In the genomic region with DNA sequence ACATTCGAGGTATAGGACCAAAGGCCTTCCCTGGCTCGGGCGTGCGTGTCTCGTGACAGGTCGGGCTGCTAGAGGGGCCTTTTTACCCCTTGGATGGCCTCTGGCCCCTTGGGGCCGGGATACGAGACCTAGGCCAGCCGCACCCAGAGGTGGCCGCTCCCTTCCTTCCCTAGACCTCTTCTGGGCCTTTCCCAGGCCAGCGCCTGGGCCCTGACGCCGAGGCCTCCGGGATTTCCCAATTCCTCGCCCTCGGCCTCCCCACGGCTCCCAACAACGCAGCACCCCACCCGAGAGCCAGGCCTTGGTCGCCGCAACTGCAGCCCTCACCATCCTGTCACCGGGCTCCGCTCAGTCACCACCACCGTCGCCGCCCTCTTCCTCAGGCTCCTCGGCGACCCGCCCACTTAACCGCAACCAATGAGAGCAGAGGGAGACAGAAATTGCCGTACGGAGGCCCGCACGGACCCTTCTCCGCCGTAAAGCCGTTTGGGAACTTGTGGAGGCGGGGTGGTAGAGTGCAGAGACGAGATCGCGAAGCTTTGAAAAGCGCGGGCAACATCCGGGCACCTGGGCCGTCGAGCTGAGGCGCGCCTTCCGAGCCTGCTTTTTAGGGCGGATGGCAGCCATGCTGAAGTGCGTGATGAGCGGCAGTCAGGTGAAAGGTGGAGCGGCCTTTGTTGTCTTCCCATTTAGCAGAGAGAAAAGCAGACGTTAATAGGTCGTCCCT, we compare ENCODE assay signal across 1 cellular context.
TF ChIP-seq lines count a peak whose summit lies in the region.

A gene (plus strand): TSS at position 610 of the 727 bp plus-strand sequence. CDS start 7 bp downstream, at position 617.
A gene (minus strand): TSS at position 390 of the 727 bp plus-strand sequence. CDS start 60 bp downstream, at position 330.

TF ChIP-seq in K562, 482 proteins besides CTCF, POLR2A, EP300 and RAD21 (continued from another document and continues in another):
- TF ChIP-seq, protein P1, sequence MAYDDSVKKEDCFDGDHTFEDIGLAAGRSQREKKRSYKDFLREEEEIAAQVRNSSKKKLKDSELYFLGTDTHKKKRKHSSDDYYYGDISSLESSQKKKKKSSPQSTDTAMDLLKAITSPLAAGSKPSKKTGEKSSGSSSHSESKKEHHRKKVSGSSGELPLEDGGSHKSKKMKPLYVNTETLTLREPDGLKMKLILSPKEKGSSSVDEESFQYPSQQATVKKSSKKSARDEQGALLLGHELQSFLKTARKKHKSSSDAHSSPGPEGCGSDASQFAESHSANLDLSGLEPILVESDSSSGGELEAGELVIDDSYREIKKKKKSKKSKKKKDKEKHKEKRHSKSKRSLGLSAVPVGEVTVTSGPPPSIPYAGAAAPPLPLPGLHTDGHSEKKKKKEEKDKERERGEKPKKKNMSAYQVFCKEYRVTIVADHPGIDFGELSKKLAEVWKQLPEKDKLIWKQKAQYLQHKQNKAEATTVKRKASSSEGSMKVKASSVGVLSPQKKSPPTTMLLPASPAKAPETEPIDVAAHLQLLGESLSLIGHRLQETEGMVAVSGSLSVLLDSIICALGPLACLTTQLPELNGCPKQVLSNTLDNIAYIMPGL (CRISPR knock-in tag; IDR thresholded peaks at IDR 0.05) = peak; percentile 95; the same call in 1 of the 2 replicates
- TF ChIP-seq TBP (optimal IDR thresholded peaks at IDR 0.05; ENCODE audit: low read depth, low read length) (peak; percentile 89), ARNT (IDR thresholded peaks at IDR 0.05) (peak in 1 of 2 experiments; percentile 85; a peak in 1 of 4 replicates), KDM2B (CRISPR knock-in tag; IDR thresholded peaks at IDR 0.05) (0 out of 2 replicates have a peak, but pooled peaks have one; percentile 15), POLR2G (IDR thresholded peaks at IDR 0.05; ENCODE audit: low read depth, low read length) (peak; percentile 100), CAMTA2 (CRISPR knock-in tag; conservative IDR thresholded peaks at IDR 0.05) (no peak)
- TF ChIP-seq, protein P2, sequence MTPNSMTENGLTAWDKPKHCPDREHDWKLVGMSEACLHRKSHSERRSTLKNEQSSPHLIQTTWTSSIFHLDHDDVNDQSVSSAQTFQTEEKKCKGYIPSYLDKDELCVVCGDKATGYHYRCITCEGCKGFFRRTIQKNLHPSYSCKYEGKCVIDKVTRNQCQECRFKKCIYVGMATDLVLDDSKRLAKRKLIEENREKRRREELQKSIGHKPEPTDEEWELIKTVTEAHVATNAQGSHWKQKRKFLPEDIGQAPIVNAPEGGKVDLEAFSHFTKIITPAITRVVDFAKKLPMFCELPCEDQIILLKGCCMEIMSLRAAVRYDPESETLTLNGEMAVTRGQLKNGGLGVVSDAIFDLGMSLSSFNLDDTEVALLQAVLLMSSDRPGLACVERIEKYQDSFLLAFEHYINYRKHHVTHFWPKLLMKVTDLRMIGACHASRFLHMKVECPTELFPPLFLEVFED (CRISPR knock-in tag; conservative IDR thresholded peaks at IDR 0.05) = peak; percentile 88; the same call in 1 of the 2 replicates
- TF ChIP-seq, protein P3, sequence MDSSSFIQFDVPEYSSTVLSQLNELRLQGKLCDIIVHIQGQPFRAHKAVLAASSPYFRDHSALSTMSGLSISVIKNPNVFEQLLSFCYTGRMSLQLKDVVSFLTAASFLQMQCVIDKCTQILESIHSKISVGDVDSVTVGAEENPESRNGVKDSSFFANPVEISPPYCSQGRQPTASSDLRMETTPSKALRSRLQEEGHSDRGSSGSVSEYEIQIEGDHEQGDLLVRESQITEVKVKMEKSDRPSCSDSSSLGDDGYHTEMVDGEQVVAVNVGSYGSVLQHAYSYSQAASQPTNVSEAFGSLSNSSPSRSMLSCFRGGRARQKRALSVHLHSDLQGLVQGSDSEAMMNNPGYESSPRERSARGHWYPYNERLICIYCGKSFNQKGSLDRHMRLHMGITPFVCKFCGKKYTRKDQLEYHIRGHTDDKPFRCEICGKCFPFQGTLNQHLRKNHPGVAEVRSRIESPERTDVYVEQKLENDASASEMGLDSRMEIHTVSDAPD (CRISPR knock-in tag; IDR thresholded peaks at IDR 0.05) = peak; percentile 87
- TF ChIP-seq, protein P4, sequence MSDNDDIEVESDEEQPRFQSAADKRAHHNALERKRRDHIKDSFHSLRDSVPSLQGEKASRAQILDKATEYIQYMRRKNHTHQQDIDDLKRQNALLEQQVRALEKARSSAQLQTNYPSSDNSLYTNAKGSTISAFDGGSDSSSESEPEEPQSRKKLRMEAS (CRISPR knock-in tag; IDR thresholded peaks at IDR 0.05) = peak; percentile 100
- TF ChIP-seq, protein P5, sequence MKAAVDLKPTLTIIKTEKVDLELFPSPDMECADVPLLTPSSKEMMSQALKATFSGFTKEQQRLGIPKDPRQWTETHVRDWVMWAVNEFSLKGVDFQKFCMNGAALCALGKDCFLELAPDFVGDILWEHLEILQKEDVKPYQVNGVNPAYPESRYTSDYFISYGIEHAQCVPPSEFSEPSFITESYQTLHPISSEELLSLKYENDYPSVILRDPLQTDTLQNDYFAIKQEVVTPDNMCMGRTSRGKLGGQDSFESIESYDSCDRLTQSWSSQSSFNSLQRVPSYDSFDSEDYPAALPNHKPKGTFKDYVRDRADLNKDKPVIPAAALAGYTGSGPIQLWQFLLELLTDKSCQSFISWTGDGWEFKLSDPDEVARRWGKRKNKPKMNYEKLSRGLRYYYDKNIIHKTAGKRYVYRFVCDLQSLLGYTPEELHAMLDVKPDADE (conservative IDR thresholded peaks at IDR 0.05; ENCODE audit: control insufficient read depth, low read depth, low read length) = peak; percentile 79; the same call in 1 of the 2 replicates
- TF ChIP-seq, protein P6, sequence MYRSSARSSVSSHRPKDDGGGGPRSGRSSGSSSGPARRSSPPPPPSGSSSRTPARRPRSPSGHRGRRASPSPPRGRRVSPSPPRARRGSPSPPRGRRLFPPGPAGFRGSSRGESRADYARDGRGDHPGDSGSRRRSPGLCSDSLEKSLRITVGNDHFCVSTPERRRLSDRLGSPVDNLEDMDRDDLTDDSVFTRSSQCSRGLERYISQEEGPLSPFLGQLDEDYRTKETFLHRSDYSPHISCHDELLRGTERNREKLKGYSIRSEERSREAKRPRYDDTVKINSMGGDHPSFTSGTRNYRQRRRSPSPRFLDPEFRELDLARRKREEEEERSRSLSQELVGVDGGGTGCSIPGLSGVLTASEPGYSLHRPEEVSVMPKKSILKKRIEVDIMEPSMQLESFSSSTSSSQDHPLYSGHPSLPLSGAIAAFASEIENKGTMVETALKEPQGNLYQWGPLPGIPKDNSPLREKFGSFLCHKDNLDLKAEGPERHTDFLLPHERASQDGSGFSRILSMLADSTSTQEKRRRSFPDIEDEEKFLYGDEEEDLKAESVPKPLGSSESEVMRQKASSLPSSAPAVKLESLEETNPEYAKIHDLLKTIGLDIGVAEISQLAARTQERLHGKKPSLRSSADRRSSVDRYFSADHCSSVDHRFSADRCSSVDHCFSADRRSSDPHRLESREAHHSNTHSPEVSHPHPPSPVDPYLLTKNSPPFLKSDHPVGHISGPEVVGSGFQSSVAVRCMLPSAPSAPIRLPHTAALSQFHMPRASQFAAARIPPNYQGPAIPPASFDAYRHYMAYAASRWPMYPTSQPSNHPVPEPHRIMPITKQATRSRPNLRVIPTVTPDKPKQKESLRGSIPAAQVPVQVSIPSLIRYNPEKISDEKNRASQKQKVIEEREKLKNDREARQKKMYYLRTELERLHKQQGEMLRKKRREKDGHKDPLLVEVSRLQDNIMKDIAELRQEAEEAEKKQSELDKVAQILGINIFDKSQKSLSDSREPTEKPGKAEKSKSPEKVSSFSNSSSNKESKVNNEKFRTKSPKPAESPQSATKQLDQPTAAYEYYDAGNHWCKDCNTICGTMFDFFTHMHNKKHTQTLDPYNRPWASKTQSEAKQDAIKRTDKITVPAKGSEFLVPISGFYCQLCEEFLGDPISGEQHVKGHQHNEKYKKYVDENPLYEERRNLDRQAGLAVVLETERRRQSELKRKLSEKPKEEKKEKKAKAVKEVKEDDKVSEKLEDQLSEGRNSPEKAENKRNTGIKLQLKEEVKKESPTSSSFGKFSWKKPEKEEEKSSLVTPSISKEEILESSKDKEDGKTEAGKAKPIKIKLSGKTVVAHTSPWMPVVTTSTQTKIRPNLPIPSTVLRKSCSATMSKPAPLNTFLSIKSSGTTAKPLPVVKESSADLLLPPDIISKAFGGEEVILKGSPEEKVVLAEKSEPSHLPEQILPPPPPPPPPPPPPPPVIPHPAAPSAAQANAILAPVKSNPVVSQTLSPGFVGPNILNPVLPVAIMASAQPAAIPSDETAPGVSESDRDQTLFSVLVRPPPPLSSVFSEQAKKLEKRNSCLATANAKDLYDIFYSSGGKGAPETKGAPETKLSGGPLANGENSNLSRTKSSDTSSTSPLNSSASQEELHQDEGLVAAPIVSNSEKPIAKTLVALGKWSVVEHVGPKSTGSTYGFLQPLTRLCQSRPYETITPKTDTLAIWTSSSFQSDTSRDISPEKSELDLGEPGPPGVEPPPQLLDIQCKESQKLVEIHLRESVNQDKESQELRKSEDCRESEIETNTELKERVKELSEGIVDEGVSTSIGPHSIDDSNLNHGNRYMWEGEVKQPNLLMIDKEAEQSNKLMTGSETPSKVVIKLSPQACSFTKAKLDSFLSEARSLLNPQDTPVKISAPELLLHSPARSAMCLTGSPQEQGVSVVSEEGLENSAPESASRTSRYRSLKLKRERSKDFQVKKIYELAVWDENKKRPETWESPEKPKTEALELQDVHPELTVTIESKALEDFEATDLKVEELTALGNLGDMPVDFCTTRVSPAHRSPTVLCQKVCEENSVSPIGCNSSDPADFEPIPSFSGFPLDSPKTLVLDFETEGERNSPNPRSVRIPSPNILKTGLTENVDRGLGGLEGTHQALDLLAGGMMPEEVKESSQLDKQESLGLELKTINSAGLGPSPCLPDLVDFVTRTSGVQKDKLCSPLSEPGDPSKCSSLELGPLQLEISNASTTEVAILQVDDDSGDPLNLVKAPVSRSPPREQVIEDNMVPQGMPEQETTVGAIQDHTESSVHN (IDR thresholded peaks at IDR 0.05; ENCODE audit: borderline replicate concordance in 1 of 2, low read depth in 1 of 2) = peak in 1 of 2 experiments; percentile 42; a peak in 1 of 4 replicates
- TF ChIP-seq, protein P7, sequence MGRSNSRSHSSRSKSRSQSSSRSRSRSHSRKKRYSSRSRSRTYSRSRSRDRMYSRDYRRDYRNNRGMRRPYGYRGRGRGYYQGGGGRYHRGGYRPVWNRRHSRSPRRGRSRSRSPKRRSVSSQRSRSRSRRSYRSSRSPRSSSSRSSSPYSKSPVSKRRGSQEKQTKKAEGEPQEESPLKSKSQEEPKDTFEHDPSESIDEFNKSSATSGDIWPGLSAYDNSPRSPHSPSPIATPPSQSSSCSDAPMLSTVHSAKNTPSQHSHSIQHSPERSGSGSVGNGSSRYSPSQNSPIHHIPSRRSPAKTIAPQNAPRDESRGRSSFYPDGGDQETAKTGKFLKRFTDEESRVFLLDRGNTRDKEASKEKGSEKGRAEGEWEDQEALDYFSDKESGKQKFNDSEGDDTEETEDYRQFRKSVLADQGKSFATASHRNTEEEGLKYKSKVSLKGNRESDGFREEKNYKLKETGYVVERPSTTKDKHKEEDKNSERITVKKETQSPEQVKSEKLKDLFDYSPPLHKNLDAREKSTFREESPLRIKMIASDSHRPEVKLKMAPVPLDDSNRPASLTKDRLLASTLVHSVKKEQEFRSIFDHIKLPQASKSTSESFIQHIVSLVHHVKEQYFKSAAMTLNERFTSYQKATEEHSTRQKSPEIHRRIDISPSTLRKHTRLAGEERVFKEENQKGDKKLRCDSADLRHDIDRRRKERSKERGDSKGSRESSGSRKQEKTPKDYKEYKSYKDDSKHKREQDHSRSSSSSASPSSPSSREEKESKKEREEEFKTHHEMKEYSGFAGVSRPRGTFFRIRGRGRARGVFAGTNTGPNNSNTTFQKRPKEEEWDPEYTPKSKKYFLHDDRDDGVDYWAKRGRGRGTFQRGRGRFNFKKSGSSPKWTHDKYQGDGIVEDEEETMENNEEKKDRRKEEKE (IDR thresholded peaks at IDR 0.05; ENCODE audit: borderline replicate concordance in 1 of 2, control insufficient read depth in 1 of 2, low read depth in 2 of 2, low read length in 1 of 2) = peak in 1 of 2 experiments; percentile 78; a peak in 1 of 4 replicates
- TF ChIP-seq, protein P8, sequence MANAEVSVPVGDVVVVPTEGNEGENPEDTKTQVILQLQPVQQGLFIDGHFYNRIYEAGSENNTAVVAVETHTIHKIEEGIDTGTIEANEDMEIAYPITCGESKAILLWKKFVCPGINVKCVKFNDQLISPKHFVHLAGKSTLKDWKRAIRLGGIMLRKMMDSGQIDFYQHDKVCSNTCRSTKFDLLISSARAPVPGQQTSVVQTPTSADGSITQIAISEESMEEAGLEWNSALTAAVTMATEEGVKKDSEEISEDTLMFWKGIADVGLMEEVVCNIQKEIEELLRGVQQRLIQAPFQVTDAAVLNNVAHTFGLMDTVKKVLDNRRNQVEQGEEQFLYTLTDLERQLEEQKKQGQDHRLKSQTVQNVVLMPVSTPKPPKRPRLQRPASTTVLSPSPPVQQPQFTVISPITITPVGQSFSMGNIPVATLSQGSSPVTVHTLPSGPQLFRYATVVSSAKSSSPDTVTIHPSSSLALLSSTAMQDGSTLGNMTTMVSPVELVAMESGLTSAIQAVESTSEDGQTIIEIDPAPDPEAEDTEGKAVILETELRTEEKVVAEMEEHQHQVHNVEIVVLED (CRISPR knock-in tag; IDR thresholded peaks at IDR 0.05) = no peak; the same call in none of the 2 replicates
- TF ChIP-seq, protein P9, sequence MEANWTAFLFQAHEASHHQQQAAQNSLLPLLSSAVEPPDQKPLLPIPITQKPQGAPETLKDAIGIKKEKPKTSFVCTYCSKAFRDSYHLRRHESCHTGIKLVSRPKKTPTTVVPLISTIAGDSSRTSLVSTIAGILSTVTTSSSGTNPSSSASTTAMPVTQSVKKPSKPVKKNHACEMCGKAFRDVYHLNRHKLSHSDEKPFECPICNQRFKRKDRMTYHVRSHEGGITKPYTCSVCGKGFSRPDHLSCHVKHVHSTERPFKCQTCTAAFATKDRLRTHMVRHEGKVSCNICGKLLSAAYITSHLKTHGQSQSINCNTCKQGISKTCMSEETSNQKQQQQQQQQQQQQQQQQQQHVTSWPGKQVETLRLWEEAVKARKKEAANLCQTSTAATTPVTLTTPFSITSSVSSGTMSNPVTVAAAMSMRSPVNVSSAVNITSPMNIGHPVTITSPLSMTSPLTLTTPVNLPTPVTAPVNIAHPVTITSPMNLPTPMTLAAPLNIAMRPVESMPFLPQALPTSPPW (CRISPR knock-in tag; IDR thresholded peaks at IDR 0.05) = peak; percentile 66
